11 cellular contexts compared by ENCODE assay signal in the genomic region with DNA sequence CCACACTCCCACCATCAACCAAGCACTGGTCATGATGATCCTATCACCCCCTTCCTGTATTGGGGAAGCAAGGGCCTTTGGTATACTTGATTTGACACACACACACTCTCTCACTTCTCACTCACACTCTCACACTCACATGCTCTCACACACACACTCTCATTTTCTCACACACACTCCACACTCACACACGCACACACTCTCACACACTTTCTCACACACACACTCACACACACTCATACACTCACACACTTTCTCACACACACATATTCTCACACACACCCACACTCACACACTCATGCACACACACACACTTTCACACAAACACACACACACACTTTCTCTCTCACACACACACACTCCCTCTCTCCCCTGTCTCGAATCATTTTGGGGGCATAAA. TPM values are rescaled to one million over a fixed set of nuclear protein-coding genes. Genes with fewer than 3 reads are reported as not detected.
DNase-seq lines count a peak whose midpoint lies in the region; ATAC-seq and TF ChIP-seq lines count a peak whose summit lies in the region.
"Had no signal": no experiment of that assay in that cellular context is flagged by ENCODE, and none has a peak within 500 bp of the region (broad histone marks: within the 10 kb centered on the region; RNA-seq: fewer than 3 reads in every experiment).

No MANE protein-coding gene starts in this region.

- CTCF ChIA-PET in activated CD8-positive, alpha-beta memory T cell treated with anti-CD3 and anti-CD28 coated beads, Interleukin-2, amount 10 ng/mL, durations not matched to agents 7 days and 5 days (lab: Charles Lee), result interaction anchor here (1.0 to 1.4 kb wide), 3 partner anchors 9 to 26 kb away, joined by 4 to 5 read pairs (median 5); a partner anchor contains a TSS

- no peaks in the 10 kb centered on the region for H3K9me3 Mint-ChIP-seq in activated CD8-positive, alpha-beta memory T cell treated with anti-CD3 and anti-CD28 coated beads, Interleukin-2, amount 10 ng/mL, durations not matched to agents 7 days and 5 days (ENCODE audit: low read depth)
- H3K9me3 Mint-ChIP-seq in T-helper 1 cell treated with Interleukin-12 subunit alpha and Interleukin-12 subunit beta and Interleukin-4 antibody, amounts not matched to agents 30 μg/mL and 1 μg/mL, for 36 hours, result no peaks in the 10 kb centered on the region
- H3K9me3 Mint-ChIP-seq in effector memory CD8-positive, alpha-beta T cell, result no peaks in the 10 kb centered on the region
- no peaks in the 10 kb centered on the region for H3K9me3 Mint-ChIP-seq in stimulated activated naive B cell treated with anti-CD40 and anti-IgM and Interleukin-4, amounts not matched to agents 10 μg/mL and 1 μg/mL and 100 μg/mL, for 72 hours
- H3K9me3 Mint-ChIP-seq: mesothelial cell of epicardium had no signal

- H3K4me3 ChIP-seq in thyroid gland (replicated peaks in 1 of 3), result no peak overlapping the region

- H3K4me3 Mint-ChIP-seq in activated CD8-positive, alpha-beta memory T cell treated with anti-CD3 and anti-CD28 coated beads, Interleukin-2, amount 10 ng/mL, durations not matched to agents 7 days and 5 days, result peak overlapping the region; percentile 58
- peak overlapping the region; percentile 63 for H3K4me3 Mint-ChIP-seq in T-helper 1 cell treated with Interleukin-12 subunit alpha and Interleukin-12 subunit beta and Interleukin-4 antibody, amounts not matched to agents 30 μg/mL and 1 μg/mL, for 36 hours
- peak overlapping the region; percentile 78 to 89 for H3K4me3 Mint-ChIP-seq in effector memory CD8-positive, alpha-beta T cell
- H3K4me3 Mint-ChIP-seq in stimulated activated naive B cell treated with anti-CD40 and anti-IgM and Interleukin-4, amounts not matched to agents 10 μg/mL and 1 μg/mL and 100 μg/mL, for 72 hours, result peak overlapping the region in 1 of 2 donors; percentile 0
- H3K4me3 Mint-ChIP-seq: mesothelial cell of epicardium had no signal

- peak overlapping the region; percentile 89 for H3K27ac Mint-ChIP-seq in activated CD8-positive, alpha-beta memory T cell treated with anti-CD3 and anti-CD28 coated beads, Interleukin-2, amount 10 ng/mL, durations not matched to agents 7 days and 5 days
- H3K27ac Mint-ChIP-seq in T-helper 1 cell treated with Interleukin-12 subunit alpha and Interleukin-12 subunit beta and Interleukin-4 antibody, amounts not matched to agents 30 μg/mL and 1 μg/mL, for 36 hours, result peak overlapping the region; percentile 93
- H3K27ac Mint-ChIP-seq in effector memory CD8-positive, alpha-beta T cell, result peak overlapping the region; percentile 88 to 97
- H3K27ac Mint-ChIP-seq in stimulated activated naive B cell treated with anti-CD40 and anti-IgM and Interleukin-4, amounts not matched to agents 10 μg/mL and 1 μg/mL and 100 μg/mL, for 72 hours, result peak overlapping the region; percentile 93
- H3K27ac Mint-ChIP-seq: mesothelial cell of epicardium had no signal

- H3K27me3 ChIP-seq in thyroid gland, result no peaks in the 10 kb centered on the region

- peaks cover 61% of the 10 kb centered on the region for H3K4me1 Mint-ChIP-seq in activated CD8-positive, alpha-beta memory T cell treated with anti-CD3 and anti-CD28 coated beads, Interleukin-2, amount 10 ng/mL, durations not matched to agents 7 days and 5 days
- H3K4me1 Mint-ChIP-seq in T-helper 1 cell treated with Interleukin-12 subunit alpha and Interleukin-12 subunit beta and Interleukin-4 antibody, amounts not matched to agents 30 μg/mL and 1 μg/mL, for 36 hours (ENCODE audit: low read depth), result peaks cover 64% of the 10 kb centered on the region
- peaks cover 53 to 64% of the 10 kb centered on the region in 2 donors for H3K4me1 Mint-ChIP-seq in effector memory CD8-positive, alpha-beta T cell (ENCODE audit: low read depth in 2 of 2)
- H3K4me1 Mint-ChIP-seq in stimulated activated naive B cell treated with anti-CD40 and anti-IgM and Interleukin-4, amounts not matched to agents 10 μg/mL and 1 μg/mL and 100 μg/mL, for 72 hours, result peaks cover 43 to 57% of the 10 kb centered on the region in 2 donors

- TF ChIP-seq CTCF in thyroid gland (IDR thresholded peaks at IDR 0.05), result no peak

- no peak for TF ChIP-seq POLR2A in thyroid gland (IDR thresholded peaks at IDR 0.05)

- H3K4me1 ChIP-seq in thyroid gland, result peaks cover 0 to 8% of the 10 kb centered on the region in 2 donors

- no peak for DNase-seq in activated CD8-positive, alpha-beta memory T cell treated with anti-CD3 and anti-CD28 coated beads, Interleukin-2, amount 10 ng/mL, durations not matched to agents 7 days and 5 days
- no peak for DNase-seq in activated CD8-positive, alpha-beta memory T cell treated with anti-CD3 and anti-CD28 coated beads, Interleukin-2, amount 50 U/mL, for 4 hours
- no peak for DNase-seq in effector memory CD8-positive, alpha-beta T cell
- DNase-seq in stimulated activated naive B cell treated with anti-CD40 and anti-IgM and Interleukin-4, amounts not matched to agents 10 μg/mL and 1 μg/mL and 100 μg/mL, for 72 hours, result no peak
- DNase-seq in iPS-NIHi11 (ENCODE audit: low spot score) (no peak), thyroid gland (no peak), retina (no peak)
- DNase-seq: NCI-H2081 had no signal

- 89% methylated on average over 2 of the region's 2 CpGs for WGBS in thyroid gland, 2 donors

- no peaks in the 10 kb centered on the region for H3K27me3 Mint-ChIP-seq in activated CD8-positive, alpha-beta memory T cell treated with anti-CD3 and anti-CD28 coated beads, Interleukin-2, amount 10 ng/mL, durations not matched to agents 7 days and 5 days
- no peaks in the 10 kb centered on the region for H3K27me3 Mint-ChIP-seq in T-helper 1 cell treated with Interleukin-12 subunit alpha and Interleukin-12 subunit beta and Interleukin-4 antibody, amounts not matched to agents 30 μg/mL and 1 μg/mL, for 36 hours (ENCODE audit: low read depth)
- no peaks in the 10 kb centered on the region for H3K27me3 Mint-ChIP-seq in effector memory CD8-positive, alpha-beta T cell
- H3K27me3 Mint-ChIP-seq in stimulated activated naive B cell treated with anti-CD40 and anti-IgM and Interleukin-4, amounts not matched to agents 10 μg/mL and 1 μg/mL and 100 μg/mL, for 72 hours, result no peaks in the 10 kb centered on the region

- no peaks in the 10 kb centered on the region for H3K36me3 ChIP-seq in thyroid gland

- H3K27ac ChIP-seq in thyroid gland, result peak overlapping the region in 1 of 3 donors; percentile 31

- peaks cover 59% of the 10 kb centered on the region for H3K36me3 Mint-ChIP-seq in activated CD8-positive, alpha-beta memory T cell treated with anti-CD3 and anti-CD28 coated beads, Interleukin-2, amount 10 ng/mL, durations not matched to agents 7 days and 5 days
- H3K36me3 Mint-ChIP-seq in T-helper 1 cell treated with Interleukin-12 subunit alpha and Interleukin-12 subunit beta and Interleukin-4 antibody, amounts not matched to agents 30 μg/mL and 1 μg/mL, for 36 hours (ENCODE audit: low read depth), result peaks cover 60% of the 10 kb centered on the region
- peaks cover 98% of the 10 kb centered on the region for H3K36me3 Mint-ChIP-seq in effector memory CD8-positive, alpha-beta T cell (ENCODE audit: insufficient read depth)
- peaks cover 4 to 14% of the 10 kb centered on the region in 2 donors for H3K36me3 Mint-ChIP-seq in stimulated activated naive B cell treated with anti-CD40 and anti-IgM and Interleukin-4, amounts not matched to agents 10 μg/mL and 1 μg/mL and 100 μg/mL, for 72 hours
- H3K36me3 Mint-ChIP-seq: mesothelial cell of epicardium had no signal

- no peaks in the 10 kb centered on the region for H3K9me3 ChIP-seq in thyroid gland

- no peak for ATAC-seq in activated CD8-positive, alpha-beta memory T cell treated with anti-CD3 and anti-CD28 coated beads, Interleukin-2, amount 10 ng/mL, durations not matched to agents 7 days and 5 days
- ATAC-seq in effector memory CD8-positive, alpha-beta T cell (replicated peaks), result no peak
- ATAC-seq in stimulated activated naive B cell treated with anti-CD40 and anti-IgM and Interleukin-4, amounts not matched to agents 10 μg/mL and 1 μg/mL and 100 μg/mL, for 72 hours (replicated peaks), result no peak

- intact Hi-C loops in thyroid gland (cut with DNase I), result no loop called here

RNA-seq across cellular contexts. Expression of a gene that starts 8.6 kb away (rescaled TPM):
- 10 to 100 TPM; 25.5 to 34.7 TPM for total RNA-seq in activated CD8-positive, alpha-beta memory T cell treated with anti-CD3 and anti-CD28 coated beads, Interleukin-2, amount 10 ng/mL, durations not matched to agents 7 days and 5 days
- total RNA-seq in thyroid gland, result 100 to 1,000 TPM in 3 of 4 donors, 10 to 100 TPM in 1; 84.8 to 162 (median 127) TPM
- total RNA-seq: A673 had no signal
